In genomic region chr16:74522160-74522559, GRCh38 we compare ENCODE assay signal across 25 cellular contexts.
A peak's percentile ranks its signal among the peaks of the same experiment; 100 is the strongest.
DNase-seq lines count a peak whose midpoint lies in the region; ATAC-seq and TF ChIP-seq lines count a peak whose summit lies in the region.
"Had no signal": no experiment of that assay in that cellular context is flagged by ENCODE, and none has a peak within 500 bp of the region (broad histone marks: within the 10 kb centered on the region; RNA-seq: fewer than 3 reads in every experiment).

No MANE protein-coding gene starts in this region.

- H3K79me2 ChIP-seq in ACC112 (ENCODE audit: control insufficient read depth, insufficient read depth, low read length, unreplicated experiment) = peaks cover 22% of the 10 kb centered on the region

- H3K79me1 ChIP-seq in mesenchymal stem cell (replicated peaks; ENCODE audit: low read length, poor library complexity, severe bottlenecking) = peaks cover 7% of the 10 kb centered on the region

- H3K27me3 ChIP-seq in ACC112 (ENCODE audit: insufficient read depth, low read length) (no peaks in the 10 kb centered on the region), mesenchymal stem cell (ENCODE audit: control insufficient read depth in 1 of 2, insufficient read depth in 1 of 2, low read length in 2 of 2) (no peaks in the 10 kb centered on the region)
- H3K27me3 ChIP-seq in CD4-positive, alpha-beta T cell (ENCODE audit: control insufficient read depth, insufficient read depth, low read length) = no peaks in the 10 kb centered on the region
- H3K27me3 ChIP-seq: gastroesophageal sphincter, SJSA1 had no signal

- peaks cover 79% of the 10 kb centered on the region for H3K36me3 Mint-ChIP-seq in CD4-positive, alpha-beta T cell (ENCODE audit: low read depth)
- peaks cover 39% of the 10 kb centered on the region for H3K36me3 Mint-ChIP-seq in mesothelial cell of epicardium
- H3K36me3 Mint-ChIP-seq: natural killer cell had no signal

- H3K4me3 ChIP-seq in ACC112 (ENCODE audit: low read depth, low read length) (0 out of 2 replicates have a peak overlapping the region, but pooled peaks have one; percentile 11), mesenchymal stem cell (ENCODE audit: insufficient read depth in 1 of 2, low read depth in 1 of 2, low read length in 2 of 2) (peak overlapping the region in 1 of 2 experiments; percentile 27)
- H3K4me3 ChIP-seq: gastroesophageal sphincter, SJSA1, smooth muscle cell had no signal

- no peak overlapping the region for H3K14ac ChIP-seq in mesenchymal stem cell (ENCODE audit: low read length in 2 of 2)

- no peak overlapping the region for H2AK5ac ChIP-seq in mesenchymal stem cell (ENCODE audit: low read length, severe bottlenecking)

- TF ChIP-seq CTCF in CD4-positive, alpha-beta T cell (IDR thresholded peaks at IDR 0.05) = no peak
- TF ChIP-seq CTCF in mesothelial cell of epicardium (IDR thresholded peaks at IDR 0.05; ENCODE audit: unreplicated experiment) = no peak

- no peak overlapping the region for H2BK15ac ChIP-seq in mesenchymal stem cell (ENCODE audit: low read depth, poor library complexity, severe bottlenecking)

- no peak overlapping the region for H3K4me3 Mint-ChIP-seq in CD4-positive, alpha-beta T cell
- no peak overlapping the region for H3K4me3 Mint-ChIP-seq in mesothelial cell of epicardium
- H3K4me3 Mint-ChIP-seq: activated naive CD4-positive, alpha-beta T cell treated with anti-CD3 and anti-CD28 coated beads, Interleukin-2, amount 50 U/mL, for 24 hours; activated T-helper 17 cell treated with anti-CD3 and anti-CD28 coated beads, Interleukin-2, amount 50 U/mL, for 72 hours; CD4-positive, CD25-positive, alpha-beta regulatory T cell; natural killer cell had no signal

- H2BK5ac ChIP-seq in mesenchymal stem cell (ENCODE audit: low read depth, low read length, poor library complexity, severe bottlenecking) = no peak overlapping the region

- 97% methylated on average over 6 of the region's 6 CpGs for WGBS in mesenchymal stem cell

- no peak for ATAC-seq in CD4-positive, alpha-beta T cell (ENCODE audit: poor library complexity)
- no peak for ATAC-seq in GM18498 (IDR thresholded peaks at IDR 0.05; ENCODE audit: unreplicated experiment)
- ATAC-seq: activated T-helper 17 cell treated with anti-CD3 and anti-CD28 coated beads, Interleukin-2, amount 50 U/mL, for 72 hours; gastroesophageal sphincter; HCT116; natural killer cell had no signal

- intact Hi-C loops in CD4-positive, alpha-beta T cell (cut with DNase I, micrococcal nuclease) = no loop called here

- CTCF ChIA-PET in CD4-positive, alpha-beta T cell (lab: Charles Lee) = no interaction called here

- no peak overlapping the region for H2AFZ ChIP-seq in ACC112 (ENCODE audit: low read length, unreplicated experiment)
- H2AFZ ChIP-seq in mesenchymal stem cell (ENCODE audit: low read depth, low read length) = no peak overlapping the region

- no peaks in the 10 kb centered on the region for H3K9me3 Mint-ChIP-seq in CD4-positive, alpha-beta T cell
- peaks cover 23% of the 10 kb centered on the region for H3K9me3 Mint-ChIP-seq in mesothelial cell of epicardium
- H3K9me3 Mint-ChIP-seq: activated naive CD4-positive, alpha-beta T cell treated with anti-CD3 and anti-CD28 coated beads, Interleukin-2, amount 50 U/mL, for 24 hours; activated T-helper 17 cell treated with anti-CD3 and anti-CD28 coated beads, Interleukin-2, amount 50 U/mL, for 72 hours; natural killer cell had no signal

- no peak overlapping the region for H2BK120ac ChIP-seq in mesenchymal stem cell (ENCODE audit: low read depth, low read length)

- no peak overlapping the region for H4K8ac ChIP-seq in mesenchymal stem cell (ENCODE audit: low read length)

- H3K4ac ChIP-seq in mesenchymal stem cell (ENCODE audit: low read depth in 1 of 2, low read length in 2 of 2) = no peak overlapping the region

- peak overlapping the region; percentile 22 for H3K27ac Mint-ChIP-seq in CD4-positive, alpha-beta T cell
- no peak overlapping the region for H3K27ac Mint-ChIP-seq in mesothelial cell of epicardium
- H3K27ac Mint-ChIP-seq: activated naive CD4-positive, alpha-beta T cell treated with anti-CD3 and anti-CD28 coated beads, Interleukin-2, amount 50 U/mL, for 24 hours had no signal

- H3K27me3 Mint-ChIP-seq in CD4-positive, alpha-beta T cell = no peaks in the 10 kb centered on the region
- H3K27me3 Mint-ChIP-seq in mesothelial cell of epicardium (ENCODE audit: low read depth) = no peaks in the 10 kb centered on the region
- H3K27me3 Mint-ChIP-seq: activated naive CD4-positive, alpha-beta T cell treated with anti-CD3 and anti-CD28 coated beads, Interleukin-2, amount 50 U/mL, for 24 hours; activated T-helper 17 cell treated with anti-CD3 and anti-CD28 coated beads, Interleukin-2, amount 50 U/mL, for 72 hours; CD4-positive, CD25-positive, alpha-beta regulatory T cell had no signal

- no peak overlapping the region for H3K4me2 ChIP-seq in mesenchymal stem cell (ENCODE audit: low read length, poor library complexity, severe bottlenecking)
- H3K4me2 ChIP-seq: smooth muscle cell had no signal

- peak overlapping the region; percentile 37 for H3K9ac ChIP-seq in mesenchymal stem cell (ENCODE audit: low read length)

- no peak overlapping the region for H4K91ac ChIP-seq in mesenchymal stem cell (ENCODE audit: low read length)

- H3K18ac ChIP-seq in mesenchymal stem cell (ENCODE audit: low read depth in 1 of 2, low read length in 2 of 2) = no peak overlapping the region

- H3K4me1 Mint-ChIP-seq in CD4-positive, alpha-beta T cell (ENCODE audit: low read depth) = peaks cover 49% of the 10 kb centered on the region
- no peaks in the 10 kb centered on the region for H3K4me1 Mint-ChIP-seq in mesothelial cell of epicardium

- POLR2A ChIA-PET in CD4-positive, alpha-beta T cell (lab: Charles Lee) = interaction anchor here (2.0 kb wide), 1 partner anchor 85 kb away, joined by 4 read pairs; the partner anchor contains the start of gene GLG1

- DNase-seq in CD4-positive, alpha-beta T cell = no peak
- DNase-seq in mesenchymal stem cell = no peak
- no peak for DNase-seq in activated CD4-positive, alpha-beta T cell treated with anti-CD3 and anti-CD28 coated beads for 48 hours
- DNase-seq in mesothelial cell of epicardium (ENCODE audit: low spot score in 2 of 2, unreplicated experiment in 2 of 2) = no peak
- DNase-seq: activated CD4-positive, alpha-beta T cell treated with anti-CD3 and anti-CD28 coated beads, Interleukin-2, amount 50 U/mL, for 48 hours; activated CD8-positive, alpha-beta memory T cell treated with anti-CD3 and anti-CD28 coated beads, Interleukin-2, amount 50 U/mL, for 4 hours; aorta; CD4-positive, CD25-positive, alpha-beta regulatory T cell; central memory CD4-positive, alpha-beta T cell; GDM1; natural killer cell; NCI-H1105; NCI-H1930; NCI-H2227 treated with DMSO at 0.1 percent for 48 hours; stimulated activated CD4-positive, alpha-beta T cell treated with anti-CD3 and anti-CD28 coated beads, Interleukin-1b, Interleukin-23, amount 100 ng/mL, for 48 hours; trophoblast cell had no signal

- no peak overlapping the region for H3K23ac ChIP-seq in mesenchymal stem cell (ENCODE audit: low read length in 2 of 2)

- no peaks in the 10 kb centered on the region for H3K9me3 ChIP-seq in CD4-positive, alpha-beta T cell (ENCODE audit: control insufficient read depth, low read length)
- no peaks in the 10 kb centered on the region for H3K9me3 ChIP-seq in mesenchymal stem cell (ENCODE audit: control insufficient read depth, low read length)
- H3K9me3 ChIP-seq: gastroesophageal sphincter, SJSA1 had no signal

- peaks cover 12% of the 10 kb centered on the region; the same call in 1 of the 2 replicates for H3K36me3 ChIP-seq in ACC112 (ENCODE audit: insufficient read depth, low read length)
- H3K36me3 ChIP-seq in mesenchymal stem cell (ENCODE audit: control insufficient read depth in 1 of 2, insufficient read depth in 2 of 2, low read depth in 1 of 2, low read length in 2 of 2) = peaks cover 0 to 15% of the 10 kb centered on the region in 2 experiments

- no peak overlapping the region for H2BK12ac ChIP-seq in mesenchymal stem cell (ENCODE audit: low read length in 2 of 2)

- H3K27ac ChIP-seq in ACC112 (ENCODE audit: low read depth, low read length) = peak overlapping the region; percentile 53
- no peak overlapping the region for H3K27ac ChIP-seq in CD4-positive, alpha-beta T cell (ENCODE audit: low read depth, low read length)
- peak overlapping the region; percentile 66 for H3K27ac ChIP-seq in angular gyrus (ENCODE audit: low read depth, low read length)
- H3K27ac ChIP-seq in mesenchymal stem cell (ENCODE audit: low read length, poor library complexity, severe bottlenecking) = peak overlapping the region; percentile 48
- H3K27ac ChIP-seq: gastroesophageal sphincter had no signal

- H3K4me1 ChIP-seq in ACC112 (ENCODE audit: control insufficient read depth, insufficient read depth, low read length, unreplicated experiment) (peaks cover 19% of the 10 kb centered on the region), mesenchymal stem cell (ENCODE audit: control insufficient read depth, insufficient read depth, low read depth, low read length) (peaks cover 2% of the 10 kb centered on the region)
